ENCODE assay signal across 12 cellular contexts in the genomic region with DNA sequence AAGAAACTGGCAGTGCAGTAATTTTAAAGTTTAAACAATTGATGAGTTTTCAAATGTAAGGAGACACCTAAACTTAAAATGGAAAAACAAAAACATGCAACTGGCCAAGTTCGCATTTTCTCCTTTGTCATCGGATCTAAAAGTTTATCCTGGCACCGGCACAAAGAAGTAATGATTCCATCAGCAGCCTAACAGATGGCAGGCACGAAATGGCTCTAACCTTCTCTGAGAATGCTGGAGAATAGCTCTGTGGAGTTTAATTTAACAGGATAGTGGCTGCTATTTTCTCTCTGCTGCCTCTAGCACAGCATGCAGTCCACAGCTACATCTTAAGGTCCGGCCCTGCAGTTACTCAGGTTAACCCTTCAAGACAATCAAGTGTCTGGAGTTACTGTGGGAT.
DNase-seq lines count a peak whose midpoint lies in the region; ATAC-seq and TF ChIP-seq lines count a peak whose summit lies in the region.
"Had no signal": no experiment of that assay in that cellular context is flagged by ENCODE, and none has a peak within 500 bp of the region (broad histone marks: within the 10 kb centered on the region; RNA-seq: fewer than 3 reads in every experiment).

No MANE protein-coding gene starts in this region.

- TF ChIP-seq POLR2A in thyroid gland (IDR thresholded peaks at IDR 0.05) (no peak), right lobe of liver (IDR thresholded peaks at IDR 0.05) (no peak)

- in situ Hi-C loops in GM23248 (cut with MboI) = no loop called here

- H4K20me1 ChIP-seq in GM23248 (ENCODE audit: insufficient read depth) = no peaks in the 10 kb centered on the region

- H3K4me1 ChIP-seq in GM23248 (ENCODE audit: insufficient read depth) (peaks cover 12% of the 10 kb centered on the region), adipocyte (ENCODE audit: control insufficient read depth, insufficient read depth, low read length) (peaks cover 15% of the 10 kb centered on the region), skeletal muscle satellite cell (ENCODE audit: control insufficient read depth, insufficient read depth, low read length) (peaks cover 22% of the 10 kb centered on the region), thyroid gland (no peaks in the 10 kb centered on the region), right lobe of liver (no peaks in the 10 kb centered on the region)

- peak overlapping the region; percentile 55 for H3K4me2 ChIP-seq in GM23248 (ENCODE audit: unreplicated experiment)
- H3K4me2 ChIP-seq in skeletal muscle satellite cell (ENCODE audit: low read length) = peak overlapping the region; percentile 64

- WGBS in GM23248 (ENCODE audit: low coverage in 1 of 2, low lambda C conversion rate in 2 of 2, missing lambda C conversion rate in 2 of 2), 2 experiments = 8 to 12% methylated on average over 5 of the region's 5 CpGs
- WGBS in thyroid gland, 2 donors = 47 to 61% methylated on average over 5 of the region's 5 CpGs
- 68% methylated on average over 4 of the region's 5 CpGs for WGBS in right lobe of liver (ENCODE audit: insufficient coverage, low coverage, low lambda C conversion rate, missing lambda C conversion rate)

- no peaks in the 10 kb centered on the region for H3K9me3 ChIP-seq in GM23248 (ENCODE audit: low read depth)
- peaks cover 9% of the 10 kb centered on the region for H3K9me3 ChIP-seq in adipocyte (ENCODE audit: control insufficient read depth, low read length)
- no peaks in the 10 kb centered on the region for H3K9me3 ChIP-seq in skeletal muscle satellite cell (replicated peaks; ENCODE audit: low read length)
- H3K9me3 ChIP-seq in thyroid gland = no peaks in the 10 kb centered on the region
- H3K9me3 ChIP-seq in right lobe of liver = no peaks in the 10 kb centered on the region

- H3K36me3 ChIP-seq in GM23248 (ENCODE audit: low read depth) (no peaks in the 10 kb centered on the region), adipocyte (ENCODE audit: control insufficient read depth, insufficient read depth, low read length, severe bottlenecking) (no peaks in the 10 kb centered on the region), skeletal muscle satellite cell (ENCODE audit: insufficient read depth, low read length) (no peaks in the 10 kb centered on the region), thyroid gland (no peaks in the 10 kb centered on the region), right lobe of liver (no peaks in the 10 kb centered on the region)

- H3K4me3 ChIP-seq in GM23248 (no peak overlapping the region), adipocyte (ENCODE audit: low read length) (no peak overlapping the region), fibroblast of the aortic adventitia (ENCODE audit: low read depth, low read length) (no peak overlapping the region), skeletal muscle satellite cell (ENCODE audit: low read length) (peak overlapping the region; percentile 3), thyroid gland (replicated peaks in 1 of 3) (no peak overlapping the region), right lobe of liver (no peak overlapping the region)
- H3K4me3 ChIP-seq: tibial artery had no signal

- H3K27ac ChIP-seq in GM23248 (no peak overlapping the region), thyroid gland (no peak overlapping the region), right lobe of liver (no peak overlapping the region)
- H3K27ac ChIP-seq: tibial artery had no signal

- DNase-seq in GM23248 (peak; percentile 60), adipocyte (ENCODE audit: low read depth) (peak; percentile 74), fibroblast of the aortic adventitia (ENCODE audit: low read depth) (peak; percentile 70), thyroid gland (no peak), mesenteric fat pad (ENCODE audit: low spot score) (no peak), right lobe of liver (no peak)
- DNase-seq: activated CD8-positive, alpha-beta T cell treated with anti-CD3 and anti-CD28 coated beads for 36 hours; effector memory CD8-positive, alpha-beta T cell; GDM1; NCI-H2171; tibial artery had no signal

- intact Hi-C loops in thyroid gland (cut with DNase I) (no loop called here), right lobe of liver (cut with DNase I) (no loop called here)

- peak overlapping the region; percentile 55; the same call in 1 of the 2 replicates for H2AFZ ChIP-seq in GM23248

- no peak for ATAC-seq in right lobe of liver
- ATAC-seq: activated CD8-positive, alpha-beta T cell treated with anti-CD3 and anti-CD28 coated beads for 36 hours; effector memory CD8-positive, alpha-beta T cell had no signal

- H3K9me2 ChIP-seq in GM23248 (ENCODE audit: insufficient read depth) = no peaks in the 10 kb centered on the region

- no peak for TF ChIP-seq CTCF in fibroblast of the aortic adventitia (IDR thresholded peaks at IDR 0.05; ENCODE audit: insufficient read depth, low read length)
- TF ChIP-seq CTCF in thyroid gland (IDR thresholded peaks at IDR 0.05) = no peak
- no peak for TF ChIP-seq CTCF in right lobe of liver (IDR thresholded peaks at IDR 0.05)

- H3F3A ChIP-seq in GM23248 (ENCODE audit: insufficient read depth) = peaks cover 7% of the 10 kb centered on the region; the same call in 1 of the 2 replicates

- H3K9ac ChIP-seq in GM23248 = no peak overlapping the region
- no peak overlapping the region for H3K9ac ChIP-seq in adipocyte (ENCODE audit: low read length)
- H3K9ac ChIP-seq in skeletal muscle satellite cell (ENCODE audit: low read depth, low read length) = peak overlapping the region; percentile 11

- no peaks in the 10 kb centered on the region for H3K27me3 ChIP-seq in GM23248 (replicated peaks; ENCODE audit: insufficient read depth)
- H3K27me3 ChIP-seq in adipocyte (replicated peaks; ENCODE audit: control insufficient read depth, insufficient read depth, low read length) = no peaks in the 10 kb centered on the region
- no peaks in the 10 kb centered on the region for H3K27me3 ChIP-seq in skeletal muscle satellite cell (ENCODE audit: control insufficient read depth, insufficient read depth, low read length)
- no peaks in the 10 kb centered on the region for H3K27me3 ChIP-seq in thyroid gland
- H3K27me3 ChIP-seq in right lobe of liver = no peaks in the 10 kb centered on the region
- H3K27me3 ChIP-seq: tibial artery had no signal

- H3K79me2 ChIP-seq in GM23248 (ENCODE audit: insufficient read depth) = no peaks in the 10 kb centered on the region

Comparison
In these comparisons a context has a peak if more than half of its experiments do, and no peak if none do; other contexts are left out.
1. DNase-seq: peak in GM23248 (single experiment), adipocyte (single experiment) and fibroblast of the aortic adventitia (single experiment); none in thyroid gland (0 of 2), mesenteric fat pad (single experiment) and right lobe of liver (0 of 3).